ENCODE assay signal across 8 cellular contexts in genomic region chr15:58331903-58332675, GRCh38.
DNase-seq lines count a peak whose midpoint lies in the region; ATAC-seq and TF ChIP-seq lines count a peak whose summit lies in the region.

No MANE protein-coding gene starts in this region.

- no peaks in the 10 kb centered on the region for H3K79me1 ChIP-seq in neuronal stem cell (ENCODE audit: low read depth, low read length)

- peak; percentile 75 for ATAC-seq in GM21717 (IDR thresholded peaks at IDR 0.05; ENCODE audit: unreplicated experiment)

- H3K14ac ChIP-seq in neuronal stem cell (ENCODE audit: low read length), result no peak overlapping the region

- peaks cover 4 to 11% of the 10 kb centered on the region in 2 donors for H3K9me3 ChIP-seq in neuronal stem cell (replicated peaks in 1 of 2; ENCODE audit: control insufficient read depth in 2 of 2, insufficient read depth in 1 of 2, low read depth in 1 of 2, low read length in 2 of 2)
- H3K9me3 ChIP-seq in stomach, result peaks cover 0 to 5% (median 0%) of the 10 kb centered on the region in 4 donors

- intact Hi-C loops in stomach (cut with DNase I; ENCODE audit: low total_unique reads), result no loop called here

- H3K9ac ChIP-seq in neuronal stem cell (ENCODE audit: low read depth, low read length, poor library complexity), result no peak overlapping the region

- H3K27ac ChIP-seq in neuronal stem cell (replicated peaks; ENCODE audit: low read length), result peak overlapping the region; percentile 58
- H3K27ac ChIP-seq in stomach, result peak overlapping the region; percentile 72 to 91 (median 86)

- TF ChIP-seq CTCF in fibroblast of villous mesenchyme (IDR thresholded peaks at IDR 0.05; ENCODE audit: insufficient read depth, low read depth, low read length) (no peak), stomach (IDR thresholded peaks at IDR 0.05) (no peak)

- H2AK5ac ChIP-seq in neuronal stem cell (ENCODE audit: low read depth, low read length), result no peak overlapping the region

- no peak overlapping the region for H2BK120ac ChIP-seq in neuronal stem cell (ENCODE audit: low read depth, low read length)

- TF ChIP-seq POLR2A in stomach (IDR thresholded peaks at IDR 0.05), result no peak

- H3K36me3 ChIP-seq in neuronal stem cell (replicated peaks in 1 of 2; ENCODE audit: control insufficient read depth in 2 of 2, insufficient read depth in 2 of 2, low read length in 2 of 2) (no peaks in the 10 kb centered on the region), stomach (no peaks in the 10 kb centered on the region)

- H4K8ac ChIP-seq in neuronal stem cell (ENCODE audit: low read depth, low read length), result no peak overlapping the region

- no peak overlapping the region for H3K4me2 ChIP-seq in neuronal stem cell (ENCODE audit: insufficient read depth, low read length, poor library complexity, severe bottlenecking)

- H3K27me3 ChIP-seq in neuronal stem cell (ENCODE audit: control insufficient read depth in 3 of 3, insufficient read depth in 3 of 3, low read depth in 1 of 3, low read length in 3 of 3) (no peaks in the 10 kb centered on the region), stomach (no peaks in the 10 kb centered on the region)

- H2BK5ac ChIP-seq in neuronal stem cell (ENCODE audit: low read length), result no peak overlapping the region

- WGBS in neuronal stem cell (ENCODE audit: extremely low coverage in 2 of 2, insufficient read length in 2 of 2, insufficient replicate concordance in 1 of 2), 2 donors, result no CpG with 5 or more reads among the region's 8 CpGs
- 14 to 47% (median 37%) methylated on average over 8 of the region's 8 CpGs for WGBS in stomach, 5 donors

- DNase-seq in COLO829 (ENCODE audit: low spot score), result peak; percentile 68
- DNase-seq in LHCN-M2 (ENCODE audit: low read depth), result peak; percentile 100
- peak; percentile 90 to 91 for DNase-seq in SHP77 (lab: John Stamatoyannopoulos, UW)
- DNase-seq in activated gamma-delta T cell (lab: John Stamatoyannopoulos, UW), result peak; percentile 16
- DNase-seq in fibroblast of villous mesenchyme (ENCODE audit: low read depth), result peak; percentile 100
- peak; percentile 40 for DNase-seq in neuronal stem cell (ENCODE audit: low spot score)
- DNase-seq in stomach, result peak; percentile 80

- H4K91ac ChIP-seq in neuronal stem cell (ENCODE audit: low read depth, low read length, poor library complexity), result no peak overlapping the region

- H3K4me3 ChIP-seq in fibroblast of villous mesenchyme (ENCODE audit: low read depth, low read length) (no peak overlapping the region), neuronal stem cell (ENCODE audit: low read length in 2 of 2) (peak overlapping the region in 1 of 2 donors; percentile 30), stomach (no peak overlapping the region)

- H3K23ac ChIP-seq in neuronal stem cell (ENCODE audit: low read depth, low read length, poor library complexity), result no peak overlapping the region

- H2AFZ ChIP-seq in neuronal stem cell (ENCODE audit: low read length), result peak overlapping the region; percentile 77

- H3K4ac ChIP-seq in neuronal stem cell (ENCODE audit: low read length), result no peak overlapping the region

- no peak overlapping the region for H3K18ac ChIP-seq in neuronal stem cell (ENCODE audit: low read length)

- H3K4me1 ChIP-seq in neuronal stem cell (ENCODE audit: control insufficient read depth in 2 of 2, insufficient read depth in 1 of 2, low read depth in 1 of 2, low read length in 2 of 2) (peaks cover 21% of the 10 kb centered on the region in 2 donors), stomach (peaks cover 29 to 40% (median 35%) of the 10 kb centered on the region in 4 donors)

- H2BK12ac ChIP-seq in neuronal stem cell (ENCODE audit: low read length), result no peak overlapping the region

- no peak overlapping the region for H2BK15ac ChIP-seq in neuronal stem cell (ENCODE audit: low read length)

- peak; percentile 57 for TF ChIP-seq EP300 in stomach (IDR thresholded peaks at IDR 0.05)

Comparison
In these comparisons a context has a peak if more than half of its experiments do, and no peak if none do; other contexts are left out.
1. DNase-seq: peak in every context shown above with its lines; median percentile 100 in LHCN-M2; 100 in fibroblast of villous mesenchyme; 90 in SHP77; 80 in stomach; 68 in COLO829; 40 in neuronal stem cell; 16 in activated gamma-delta T cell.